ENCODE assay signal across 1 cellular context in genomic region chr11:67604815-67605214, GRCh38.
TF ChIP-seq lines count a peak whose summit lies in the region.

No MANE protein-coding gene starts in this region.

TF ChIP-seq in GM23338, 12 proteins besides CTCF, POLR2A, EP300 and RAD21 (continued from another document):
- TF ChIP-seq ETS1 (IDR thresholded peaks at IDR 0.05) (no peak), ZNF331 (CRISPR knock-in tag; IDR thresholded peaks at IDR 0.05; ENCODE audit: low read depth) (no peak), JUNB (IDR thresholded peaks at IDR 0.05; ENCODE audit: unreplicated experiment) (no peak), ZNF462 (CRISPR knock-in tag; IDR thresholded peaks at IDR 0.05) (no peak), EZH2phosphoT487 (IDR thresholded peaks at IDR 0.05; ENCODE audit: unreplicated experiment) (no peak)
